Comparison of ENCODE assay signal across 1 cellular context in genomic region chrX:153971124-153971631, GRCh38.
TF ChIP-seq lines count a peak whose summit lies in the region.

No MANE protein-coding gene starts in this region.

TF ChIP-seq in H1, 55 proteins besides CTCF, POLR2A, EP300 and RAD21:
- TF ChIP-seq BCL11A (IDR thresholded peaks at IDR 0.05; ENCODE audit: low read depth in 2 of 2, low read length in 2 of 2), result no peak
- peak; percentile 68; the same call in 1 of the 2 replicates for TF ChIP-seq GABPA (IDR thresholded peaks at IDR 0.05; ENCODE audit: borderline replicate concordance, insufficient read depth, low read length)
- peak; percentile 34 for TF ChIP-seq TAF7 (optimal IDR thresholded peaks at IDR 0.05; ENCODE audit: borderline replicate concordance, low read depth, low read length)
- no peak for TF ChIP-seq JUN (IDR thresholded peaks at IDR 0.05; ENCODE audit: low read depth, low read length)
- no peak for TF ChIP-seq TEAD4 (IDR thresholded peaks at IDR 0.05; ENCODE audit: low read depth, low read length)
- no peak for TF ChIP-seq EZH2 (IDR thresholded peaks at IDR 0.05; ENCODE audit: low read depth, low read length, severe bottlenecking)
- 0 out of 2 replicates have a peak, but pooled peaks have one; percentile 23 for TF ChIP-seq RBBP5 (IDR thresholded peaks at IDR 0.05; ENCODE audit: borderline replicate concordance, low read depth, low read length)
